In the genomic region with DNA sequence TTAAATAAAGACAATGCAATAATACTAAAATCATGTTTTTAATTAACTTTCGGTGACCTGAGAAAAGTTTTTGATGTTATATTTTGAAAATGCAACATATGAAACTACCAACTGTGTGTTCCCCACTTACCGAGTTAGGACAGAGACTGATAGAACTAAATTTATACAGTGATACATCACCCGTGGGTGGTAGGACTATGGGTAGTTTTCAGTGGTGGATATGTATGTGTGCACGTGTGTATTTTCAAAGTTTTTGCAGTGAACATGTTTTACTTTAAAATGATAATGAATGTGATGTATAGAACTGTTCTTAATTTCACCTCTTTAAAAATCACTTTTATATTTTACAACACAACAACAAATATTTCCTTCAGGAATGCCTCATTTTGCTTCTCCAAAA, we compare ENCODE assay signal across 22 cellular contexts. TPM values are rescaled to one million over a fixed set of nuclear protein-coding genes. Genes with fewer than 3 reads are reported as not detected.
A peak's percentile ranks its signal among the peaks of the same experiment; 100 is the strongest.
DNase-seq lines count a peak whose midpoint lies in the region; ATAC-seq lines count a peak whose summit lies in the region.
"Had no signal": no experiment of that assay in that cellular context is flagged by ENCODE, and none has a peak within 500 bp of the region (broad histone marks: within the 10 kb centered on the region; RNA-seq: fewer than 3 reads in every experiment).

No MANE protein-coding gene starts in this region.

- H3K27ac Mint-ChIP-seq in activated CD4-positive, alpha-beta T cell treated with anti-CD3 and anti-CD28 coated beads, Interleukin-2, amount 10 ng/mL, durations not matched to agents 24 days and 14 days, result no peak overlapping the region
- H3K27ac Mint-ChIP-seq in activated naive CD8-positive, alpha-beta T cell treated with anti-CD3 and anti-CD28 coated beads, Interleukin-2, amount 10 ng/mL, durations not matched to agents 7 days and 5 days, result no peak overlapping the region
- no peak overlapping the region for H3K27ac Mint-ChIP-seq in activated naive CD8-positive, alpha-beta T cell treated with anti-CD3 and anti-CD28 coated beads for 36 hours
- no peak overlapping the region for H3K27ac Mint-ChIP-seq in activated T-helper 17 cell treated with anti-CD3 and anti-CD28 coated beads, Interleukin-2, amount 50 U/mL, for 72 hours
- H3K27ac Mint-ChIP-seq: CD4-positive, CD25-positive, alpha-beta regulatory T cell; CD8-positive, alpha-beta memory T cell; HFFc6 had no signal

- peak; percentile 51 for DNase-seq in activated CD4-positive, alpha-beta T cell treated with anti-CD3 and anti-CD28 coated beads, Interleukin-2, amount 10 ng/mL, durations not matched to agents 24 days and 14 days
- DNase-seq in activated CD4-positive, alpha-beta T cell treated with anti-CD3 and anti-CD28 coated beads, Interleukin-2, amount 50 U/mL, for 1 hour, result no peak
- no peak for DNase-seq in activated naive CD8-positive, alpha-beta T cell treated with anti-CD3 and anti-CD28 coated beads, Interleukin-2, amount 10 ng/mL, durations not matched to agents 7 days and 5 days
- DNase-seq in activated naive CD8-positive, alpha-beta T cell treated with anti-CD3 and anti-CD28 coated beads for 36 hours, result no peak
- DNase-seq in iPS-NIHi11 (ENCODE audit: low spot score), result no peak
- DNase-seq: ACHN; BE2C; C1 segment of cervical spinal cord; CD4-positive, CD25-positive, alpha-beta regulatory T cell; CD8-positive, alpha-beta memory T cell; COR-L47; DMS 273 treated with DMSO at 0.1 percent for 48 hours; DMS53; DND-41; EL; GOT3; H7; HFFc6 had no signal

- intact Hi-C loops in activated CD4-positive, alpha-beta T cell treated with anti-CD3 and anti-CD28 coated beads, Interleukin-2, amount 10 ng/mL, durations not matched to agents 24 days and 14 days (cut with micrococcal nuclease), result no loop called here

- no peaks in the 10 kb centered on the region for H3K9me3 Mint-ChIP-seq in activated CD4-positive, alpha-beta T cell treated with anti-CD3 and anti-CD28 coated beads, Interleukin-2, amount 10 ng/mL, durations not matched to agents 24 days and 14 days
- H3K9me3 Mint-ChIP-seq in activated naive CD8-positive, alpha-beta T cell treated with anti-CD3 and anti-CD28 coated beads, Interleukin-2, amount 10 ng/mL, durations not matched to agents 7 days and 5 days, result no peaks in the 10 kb centered on the region
- no peaks in the 10 kb centered on the region for H3K9me3 Mint-ChIP-seq in activated naive CD8-positive, alpha-beta T cell treated with anti-CD3 and anti-CD28 coated beads for 36 hours
- H3K9me3 Mint-ChIP-seq in activated T-helper 17 cell treated with anti-CD3 and anti-CD28 coated beads, Interleukin-2, amount 50 U/mL, for 72 hours, result no peaks in the 10 kb centered on the region
- H3K9me3 Mint-ChIP-seq: CD4-positive, CD25-positive, alpha-beta regulatory T cell; CD8-positive, alpha-beta memory T cell; HFFc6 had no signal

- peak; percentile 52 for ATAC-seq in activated naive CD8-positive, alpha-beta T cell treated with anti-CD3 and anti-CD28 coated beads, Interleukin-2, amount 10 ng/mL, durations not matched to agents 7 days and 5 days (ENCODE audit: low read depth)
- ATAC-seq in activated T-helper 17 cell treated with anti-CD3 and anti-CD28 coated beads, Interleukin-2, amount 50 U/mL, for 72 hours (replicated peaks), result peak; percentile 66
- ATAC-seq: GM12878, HCT116, HepG2 had no signal

- no peaks in the 10 kb centered on the region for H3K36me3 Mint-ChIP-seq in activated CD4-positive, alpha-beta T cell treated with anti-CD3 and anti-CD28 coated beads, Interleukin-2, amount 10 ng/mL, durations not matched to agents 24 days and 14 days (ENCODE audit: low read depth)
- H3K36me3 Mint-ChIP-seq in activated naive CD8-positive, alpha-beta T cell treated with anti-CD3 and anti-CD28 coated beads, Interleukin-2, amount 10 ng/mL, durations not matched to agents 7 days and 5 days, result no peaks in the 10 kb centered on the region
- H3K36me3 Mint-ChIP-seq in activated naive CD8-positive, alpha-beta T cell treated with anti-CD3 and anti-CD28 coated beads for 36 hours, result no peaks in the 10 kb centered on the region
- H3K36me3 Mint-ChIP-seq in activated T-helper 17 cell treated with anti-CD3 and anti-CD28 coated beads, Interleukin-2, amount 50 U/mL, for 72 hours (ENCODE audit: low read depth), result no peaks in the 10 kb centered on the region
- H3K36me3 Mint-ChIP-seq: CD4-positive, CD25-positive, alpha-beta regulatory T cell; CD8-positive, alpha-beta memory T cell had no signal

- POLR2A ChIA-PET in activated naive CD8-positive, alpha-beta T cell treated with anti-CD3 and anti-CD28 coated beads, Interleukin-2, amount 10 ng/mL, durations not matched to agents 7 days and 5 days (lab: Charles Lee), result no interaction called here

- H3K4me1 Mint-ChIP-seq in activated CD4-positive, alpha-beta T cell treated with anti-CD3 and anti-CD28 coated beads, Interleukin-2, amount 10 ng/mL, durations not matched to agents 24 days and 14 days, result no peaks in the 10 kb centered on the region
- H3K4me1 Mint-ChIP-seq in activated naive CD8-positive, alpha-beta T cell treated with anti-CD3 and anti-CD28 coated beads, Interleukin-2, amount 10 ng/mL, durations not matched to agents 7 days and 5 days, result no peaks in the 10 kb centered on the region
- H3K4me1 Mint-ChIP-seq in activated naive CD8-positive, alpha-beta T cell treated with anti-CD3 and anti-CD28 coated beads for 36 hours, result no peaks in the 10 kb centered on the region
- no peaks in the 10 kb centered on the region for H3K4me1 Mint-ChIP-seq in activated T-helper 17 cell treated with anti-CD3 and anti-CD28 coated beads, Interleukin-2, amount 50 U/mL, for 72 hours
- H3K4me1 Mint-ChIP-seq: CD4-positive, CD25-positive, alpha-beta regulatory T cell; CD8-positive, alpha-beta memory T cell had no signal

- peaks cover 6% of the 10 kb centered on the region for H3K27me3 Mint-ChIP-seq in activated CD4-positive, alpha-beta T cell treated with anti-CD3 and anti-CD28 coated beads, Interleukin-2, amount 10 ng/mL, durations not matched to agents 24 days and 14 days
- H3K27me3 Mint-ChIP-seq in activated naive CD8-positive, alpha-beta T cell treated with anti-CD3 and anti-CD28 coated beads, Interleukin-2, amount 10 ng/mL, durations not matched to agents 7 days and 5 days, result peaks cover 14% of the 10 kb centered on the region
- peaks cover 9% of the 10 kb centered on the region for H3K27me3 Mint-ChIP-seq in activated naive CD8-positive, alpha-beta T cell treated with anti-CD3 and anti-CD28 coated beads for 36 hours
- peaks cover 5% of the 10 kb centered on the region for H3K27me3 Mint-ChIP-seq in activated T-helper 17 cell treated with anti-CD3 and anti-CD28 coated beads, Interleukin-2, amount 50 U/mL, for 72 hours
- H3K27me3 Mint-ChIP-seq: CD4-positive, CD25-positive, alpha-beta regulatory T cell had no signal

- H3K4me3 Mint-ChIP-seq in activated CD4-positive, alpha-beta T cell treated with anti-CD3 and anti-CD28 coated beads, Interleukin-2, amount 10 ng/mL, durations not matched to agents 24 days and 14 days, result no peak overlapping the region
- H3K4me3 Mint-ChIP-seq in activated naive CD8-positive, alpha-beta T cell treated with anti-CD3 and anti-CD28 coated beads, Interleukin-2, amount 10 ng/mL, durations not matched to agents 7 days and 5 days, result no peak overlapping the region
- no peak overlapping the region for H3K4me3 Mint-ChIP-seq in activated naive CD8-positive, alpha-beta T cell treated with anti-CD3 and anti-CD28 coated beads for 36 hours
- H3K4me3 Mint-ChIP-seq in activated T-helper 17 cell treated with anti-CD3 and anti-CD28 coated beads, Interleukin-2, amount 50 U/mL, for 72 hours, result no peak overlapping the region
- H3K4me3 Mint-ChIP-seq: CD4-positive, CD25-positive, alpha-beta regulatory T cell; CD8-positive, alpha-beta memory T cell; HFFc6 had no signal

RNA-seq across cellular contexts. Expression of a gene that starts 25.0 kb away (rescaled TPM):
- total RNA-seq in activated CD4-positive, alpha-beta T cell treated with anti-CD3 and anti-CD28 coated beads, Interleukin-2, amount 10 ng/mL, durations not matched to agents 24 days and 14 days, result 7.4 TPM in 2 replicates
- total RNA-seq in activated naive CD8-positive, alpha-beta T cell treated with anti-CD3 and anti-CD28 coated beads, Interleukin-2, amount 10 ng/mL, durations not matched to agents 7 days and 5 days, result 1 to 10 TPM; 8.5 to 9.1 TPM
- 10 to 100 TPM; 16.3 to 16.7 TPM for total RNA-seq in activated naive CD8-positive, alpha-beta T cell treated with anti-CD3 and anti-CD28 coated beads for 36 hours
- 10 to 100 TPM in 1 of 2 donors, 1 to 10 TPM in 1; 9.4 to 11.8 TPM for total RNA-seq in activated T-helper 17 cell treated with anti-CD3 and anti-CD28 coated beads, Interleukin-2, amount 50 U/mL, for 72 hours
